ENCODE assay signal across 11 cellular contexts in genomic region chr19:10587022-10587838, GRCh38. TPM values are rescaled to one million over a fixed set of nuclear protein-coding genes. Genes with fewer than 3 reads are reported as not detected.
A peak's percentile ranks its signal among the peaks of the same experiment; 100 is the strongest.
DNase-seq lines count a peak whose midpoint lies in the region; ATAC-seq, FAIRE-seq and TF ChIP-seq lines count a peak whose summit lies in the region.
"Had no signal": no experiment of that assay in that cellular context is flagged by ENCODE, and none has a peak within 500 bp of the region (broad histone marks: within the 10 kb centered on the region; RNA-seq: fewer than 3 reads in every experiment).

Gene AP1M2 (minus strand): TSS chr19:10587312. CDS start chr19:10587231, 81 bp downstream.

- H3K4me1 Mint-ChIP-seq in osteocyte (ENCODE audit: unreplicated experiment), result no peaks in the 10 kb centered on the region

- FAIRE-seq in pancreas (lab: Jason Lieb, UNC), result no peak

- H3K9me3 ChIP-seq in pancreas (no peaks in the 10 kb centered on the region), right lobe of liver (no peaks in the 10 kb centered on the region)
- H3K9me3 ChIP-seq: neutrophil had no signal

- H3K4me1 ChIP-seq in pancreas (no peaks in the 10 kb centered on the region), right lobe of liver (no peaks in the 10 kb centered on the region)

- intact Hi-C loops in pancreas (cut with DNase I) (no loop called here), right lobe of liver (cut with DNase I) (no loop called here)

- H3K36me3 ChIP-seq in pancreas, result no peaks in the 10 kb centered on the region
- no peaks in the 10 kb centered on the region for H3K36me3 ChIP-seq in right lobe of liver
- H3K36me3 ChIP-seq: neutrophil had no signal

- ATAC-seq in pancreas (peak; percentile 86 to 96 (median 92)), GM18498 (IDR thresholded peaks at IDR 0.05; ENCODE audit: unreplicated experiment) (no peak), right lobe of liver (no peak), HG03520 (IDR thresholded peaks at IDR 0.05; ENCODE audit: unreplicated experiment) (no peak)

- H3K36me3 Mint-ChIP-seq in osteocyte (ENCODE audit: unreplicated experiment), result no peaks in the 10 kb centered on the region

- H3K9me3 Mint-ChIP-seq in osteocyte (ENCODE audit: unreplicated experiment), result no peaks in the 10 kb centered on the region

- H3K27me3 ChIP-seq in pancreas (no peaks in the 10 kb centered on the region), right lobe of liver (no peaks in the 10 kb centered on the region)

- WGBS in pancreas, 2 donors, result 11 to 12% methylated on average over 33 to 35 of the region's 35 CpGs
- 29% methylated on average over 12 of the region's 35 CpGs for WGBS in right lobe of liver (ENCODE audit: insufficient coverage, low coverage, low lambda C conversion rate, missing lambda C conversion rate)

- DNase-seq in DMS53 (lab: John Stamatoyannopoulos, UW), result peak; percentile 83
- DNase-seq in NCI-H460 (ENCODE audit: extremely low read depth, low read depth), result no peak
- DNase-seq in fibroblast of villous mesenchyme (ENCODE audit: low read depth), result no peak
- DNase-seq in pancreas, result peak; percentile 44 to 86 (median 65)
- DNase-seq in right lobe of liver, result no peak
- DNase-seq in osteocyte (ENCODE audit: extremely low spot score, unreplicated experiment), result no peak
- DNase-seq: aorta, NCI-H2227 treated with DMSO at 0.1 percent for 48 hours had no signal

- H3K4me3 Mint-ChIP-seq in osteocyte (ENCODE audit: unreplicated experiment), result no peak within 1 kb of the TSS

- no peak within 1 kb of the TSS for H3K4me3 ChIP-seq in fibroblast of villous mesenchyme (ENCODE audit: low read depth, low read length)
- peak within 1 kb of the TSS; percentile 35 to 70 (median 62) for H3K4me3 ChIP-seq in pancreas
- H3K4me3 ChIP-seq in right lobe of liver, result no peak within 1 kb of the TSS

- H3K27ac ChIP-seq in pancreas (peak within 1 kb of the TSS in 2 of 4 donors; percentile 34 to 42), right lobe of liver (no peak within 1 kb of the TSS)
- H3K27ac ChIP-seq: neutrophil had no signal

- peaks cover 20% of the 10 kb centered on the region for H3K27me3 Mint-ChIP-seq in osteocyte (ENCODE audit: unreplicated experiment)

- H3K27ac Mint-ChIP-seq in osteocyte (ENCODE audit: unreplicated experiment), result no peak within 1 kb of the TSS

- TF ChIP-seq CTCF in fibroblast of villous mesenchyme (IDR thresholded peaks at IDR 0.05; ENCODE audit: insufficient read depth, low read depth, low read length), result no peak
- TF ChIP-seq CTCF in pancreas (IDR thresholded peaks at IDR 0.05), result no peak
- no peak for TF ChIP-seq CTCF in right lobe of liver (IDR thresholded peaks at IDR 0.05)
- TF ChIP-seq CTCF in osteocyte (IDR thresholded peaks at IDR 0.05), result no peak

- TF ChIP-seq POLR2A in right lobe of liver (IDR thresholded peaks at IDR 0.05), result no peak

RNA-seq across cellular contexts. Expression of gene AP1M2, which starts in this region (rescaled TPM):
- total RNA-seq in NCI-H460 (2014; rRNA removed; shearing (Covaris generic)), result 12.3 and 13.5 TPM in 2 replicates
- polyA plus RNA-seq in NCI-H460 (2014; cell fraction: nucleus; rRNA removed), result 3.4 and 5.7 TPM in 2 replicates
- total RNA-seq in fibroblast of villous mesenchyme (6.1 and 13.4 TPM in 2 replicates), pancreas (10 to 100 TPM; 32.2 to 48.6 (median 39.7) TPM), right lobe of liver (1 to 10 TPM in 2 of 6 experiments, under 1 TPM in 4; 0.35 to 2.5 (median 0.75) TPM), osteocyte (not detected in 2 replicates)
- 10 to 100 TPM; 55.3 to 57.6 TPM for polyA plus RNA-seq in pancreas
- total RNA-seq: aorta had no signal

Comparison
In these comparisons a context has a peak if more than half of its experiments do, and no peak if none do; other contexts are left out.
1. DNase-seq: peak in DMS53 (single experiment) and pancreas (6 of 6); none in NCI-H460 (single experiment), fibroblast of villous mesenchyme (single experiment), right lobe of liver (0 of 3) and osteocyte (single experiment).
2. H3K4me3 ChIP-seq: peak in pancreas (4 of 4); none in fibroblast of villous mesenchyme (single experiment) and right lobe of liver (0 of 3).
3. ATAC-seq: peak in pancreas (4 of 4); none in GM18498 (single experiment), right lobe of liver (0 of 4) and HG03520 (single experiment).